9 cellular contexts compared by ENCODE assay signal in genomic region chrX:69093960-69094935, GRCh38.
DNase-seq lines count a peak whose midpoint lies in the region; ATAC-seq, FAIRE-seq and TF ChIP-seq lines count a peak whose summit lies in the region.
"Had no signal": no experiment of that assay in that cellular context is flagged by ENCODE, and none has a peak within 500 bp of the region (broad histone marks: within the 10 kb centered on the region; RNA-seq: fewer than 3 reads in every experiment).

No MANE protein-coding gene starts in this region.

- no peak overlapping the region for H3K56ac ChIP-seq in mesendoderm (ENCODE audit: low read length)

- H2BK5ac ChIP-seq in mesendoderm (ENCODE audit: low read length): no peak overlapping the region

- no peak overlapping the region for H2BK120ac ChIP-seq in mesendoderm (ENCODE audit: low read depth, low read length)

- no CpG with 5 or more reads among the region's 19 CpGs for WGBS in mesendoderm (ENCODE audit: extremely low coverage, insufficient coverage, low lambda C conversion rate)

- ATAC-seq in T-cell (replicated peaks in 1 of 4): peak in 2 of 4 experiments; percentile 34 to 44

- no peak overlapping the region for H3K18ac ChIP-seq in mesendoderm (ENCODE audit: low read length)

- H4K8ac ChIP-seq in mesendoderm (ENCODE audit: low read depth, low read length): no peak overlapping the region

- H4K5ac ChIP-seq in mesendoderm (ENCODE audit: low read length): no peak overlapping the region

- H3K27me3 ChIP-seq in BJ (ENCODE audit: control insufficient read depth, insufficient read depth, low read length): no peaks in the 10 kb centered on the region
- no peaks in the 10 kb centered on the region for H3K27me3 ChIP-seq in mesendoderm (ENCODE audit: insufficient read depth, low read length, poor library complexity)

- CTCF ChIA-PET in BJ (lab: Yijun Ruan, JAX) (interaction anchor here (0.7 to 1.6 kb wide), 11 partner anchors 8 to 267 kb away, joined by 3 to 8 read pairs (median 4); no protein-coding TSS in a partner anchor), T-cell (lab: Charles Lee) (interaction anchor here in 1 of 2 donors (0.6 to 1.4 kb wide), 2 partner anchors 128 to 266 kb away, joined by 3 read pairs; partner anchors contain the start of gene EFNB1)

- no peak overlapping the region for H3K4me3 ChIP-seq in BJ (ENCODE audit: low read depth, low read length)
- H3K4me3 ChIP-seq in mesendoderm (ENCODE audit: low read length): no peak overlapping the region

- no peaks in the 10 kb centered on the region for H3K9me3 Mint-ChIP-seq in T-cell

- H3K79me1 ChIP-seq in mesendoderm (ENCODE audit: low read length): no peaks in the 10 kb centered on the region

- H3K36me3 ChIP-seq in BJ (ENCODE audit: control insufficient read depth, insufficient read depth, low read length) (no peaks in the 10 kb centered on the region), mesendoderm (ENCODE audit: control insufficient read depth, insufficient read depth, low read length) (no peaks in the 10 kb centered on the region)

- no peak overlapping the region for H2BK15ac ChIP-seq in mesendoderm (replicated peaks; ENCODE audit: low read depth)

- peak; percentile 55 for TF ChIP-seq CTCF in BJ (IDR thresholded peaks at IDR 0.05; ENCODE audit: insufficient read depth, low read depth, low read length)

- H3K79me2 ChIP-seq in mesendoderm (ENCODE audit: control insufficient read depth, insufficient read depth, low read length): no peaks in the 10 kb centered on the region

- no peak overlapping the region for H3K9ac ChIP-seq in mesendoderm (ENCODE audit: low read length)

- peaks cover 5% of the 10 kb centered on the region for H3K4me1 ChIP-seq in mesendoderm (ENCODE audit: control insufficient read depth, low read depth, low read length)

- H2AK5ac ChIP-seq in mesendoderm (ENCODE audit: low read length): no peak overlapping the region

- DNase-seq in BJ (ENCODE audit: low read depth) (no peak), GM18507 (ENCODE audit: extremely low spot score, insufficient read length, low read depth) (peak; percentile 22), LHCN-M2 (ENCODE audit: low read depth) (peak; percentile 20), T-cell (peak in 24 of 34 experiments; percentile 0 to 34 (median 12)), ecto neural progenitor cell (ENCODE audit: low spot score) (peak; percentile 61), mesendoderm (peak; percentile 82), urothelium cell line (ENCODE audit: low spot score) (peak; percentile 37), cerebellar nuclear complex (lab: John Stamatoyannopoulos, UW) (no peak)

- H3K27me3 Mint-ChIP-seq in T-cell: peaks cover 0 to 8% of the 10 kb centered on the region in 2 donors

- peak; percentile 88 for FAIRE-seq in GM18507 (lab: Jason Lieb, UNC)
- no peak for FAIRE-seq in urothelium cell line (lab: Jason Lieb, UNC)
- FAIRE-seq: islet of Langerhans had no signal

- no peak overlapping the region for H3K23ac ChIP-seq in mesendoderm (ENCODE audit: low read length)

- H3K27ac ChIP-seq in mesendoderm (ENCODE audit: low read depth, low read length): no peak overlapping the region

- H3K4me3 Mint-ChIP-seq in T-cell: no peak overlapping the region

- H3K4ac ChIP-seq in mesendoderm (ENCODE audit: low read depth, low read length): no peak overlapping the region

- no peak overlapping the region for H3K4me2 ChIP-seq in mesendoderm (ENCODE audit: low read length)

- no peak overlapping the region for H3K27ac Mint-ChIP-seq in T-cell

- POLR2A ChIA-PET in BJ (lab: Charles Lee) (no interaction called here), T-cell (lab: Charles Lee) (no interaction called here)

- H3K36me3 Mint-ChIP-seq in T-cell: no peaks in the 10 kb centered on the region

- no peaks in the 10 kb centered on the region for H3K4me1 Mint-ChIP-seq in T-cell

Comparison
In these comparisons a context has a peak if more than half of its experiments do, and no peak if none do; other contexts are left out.
1. DNase-seq: peak in GM18507 (single experiment), LHCN-M2 (single experiment), T-cell (24 of 34), ecto neural progenitor cell (single experiment), mesendoderm (single experiment) and urothelium cell line (single experiment); none in BJ (single experiment) and cerebellar nuclear complex (0 of 2).